In genomic region chr9:38012767-38013450, GRCh38 we compare ENCODE assay signal across 23 cellular contexts.
"Had no signal": no experiment of that assay in that cellular context is flagged by ENCODE, and none has a peak within 500 bp of the region (broad histone marks: within the 10 kb centered on the region; RNA-seq: fewer than 3 reads in every experiment).

No MANE protein-coding gene starts in this region.

- ATAC-seq: effector memory CD8-positive, alpha-beta T cell; gastroesophageal sphincter; left cardiac atrium; lower lobe of right lung; natural killer cell treated with Interleukin-12 subunit alpha and Interleukin-12 subunit beta and Interleukin-15 and Interleukin-18, amount 100 ng/mL, for 72 hours had no signal

- H3K36me3 ChIP-seq: neutrophil had no signal

- H3K27ac ChIP-seq: esophagus squamous epithelium, gastroesophageal sphincter, hepatocyte, left ventricle myocardium inferior, lower lobe of right lung, neutrophil, right atrium auricular region, stomach, thoracic aorta had no signal

- H3K27me3 ChIP-seq: esophagus squamous epithelium, gastroesophageal sphincter, hepatocyte, neutrophil, right atrium auricular region, stomach had no signal

- H3K4me2 ChIP-seq: hepatocyte had no signal

- H3K27me3 Mint-ChIP-seq: dendritic cell treated with granulocyte-macrophage colony-stimulating factor and Interleukin-4, amounts not matched to agents 40 ng/mL and 50 ng/mL, for 4 days; type B pancreatic cell had no signal

- H3K36me3 Mint-ChIP-seq: memory B cell; natural killer cell treated with Interleukin-12 subunit alpha and Interleukin-12 subunit beta and Interleukin-15 and Interleukin-18, amount 100 ng/mL, for 72 hours had no signal

- H3K4me3 ChIP-seq: esophagus squamous epithelium, gastroesophageal sphincter, hepatocyte, left ventricle myocardium inferior, lower lobe of right lung, right atrium auricular region, stomach, thoracic aorta had no signal

- H3K9me3 Mint-ChIP-seq: dendritic cell treated with granulocyte-macrophage colony-stimulating factor and Interleukin-4, amounts not matched to agents 40 ng/mL and 50 ng/mL, for 4 days; effector memory CD8-positive, alpha-beta T cell; memory B cell; natural killer cell treated with Interleukin-12 subunit alpha and Interleukin-12 subunit beta and Interleukin-15 and Interleukin-18, amount 100 ng/mL, for 72 hours; type B pancreatic cell had no signal

- H3K27ac Mint-ChIP-seq: dendritic cell treated with granulocyte-macrophage colony-stimulating factor and Interleukin-4, amounts not matched to agents 40 ng/mL and 50 ng/mL, for 4 days; effector memory CD8-positive, alpha-beta T cell; memory B cell; natural killer cell treated with Interleukin-12 subunit alpha and Interleukin-12 subunit beta and Interleukin-15 and Interleukin-18, amount 100 ng/mL, for 72 hours; type B pancreatic cell had no signal

- H3K4me3 Mint-ChIP-seq: dendritic cell treated with granulocyte-macrophage colony-stimulating factor and Interleukin-4, amounts not matched to agents 40 ng/mL and 50 ng/mL, for 4 days; effector memory CD8-positive, alpha-beta T cell; memory B cell; natural killer cell treated with Interleukin-12 subunit alpha and Interleukin-12 subunit beta and Interleukin-15 and Interleukin-18, amount 100 ng/mL, for 72 hours; type B pancreatic cell had no signal

- H2AFZ ChIP-seq: hepatocyte had no signal

- DNase-seq: effector memory CD8-positive, alpha-beta T cell; esophagus squamous epithelium; foreskin fibroblast; kidney; left cardiac atrium; left ventricle myocardium inferior; lower lobe of right lung; midbrain; posterior cingulate gyrus; small intestine; stimulated activated CD4-positive, alpha-beta T cell treated with anti-CD3 and anti-CD28 coated beads, Interleukin-12 subunit alpha, Interleukin-12 subunit beta, amount 100 ng/mL, for 4 hours; stimulated activated naive CD4-positive, alpha-beta T cell; stomach; substantia nigra had no signal

- H3K9me3 ChIP-seq: esophagus squamous epithelium, gastroesophageal sphincter, left ventricle myocardium inferior, lower lobe of right lung, neutrophil, right atrium auricular region, stomach, thoracic aorta had no signal
